Comparison of ENCODE assay signal across 17 cellular contexts in the genomic region with DNA sequence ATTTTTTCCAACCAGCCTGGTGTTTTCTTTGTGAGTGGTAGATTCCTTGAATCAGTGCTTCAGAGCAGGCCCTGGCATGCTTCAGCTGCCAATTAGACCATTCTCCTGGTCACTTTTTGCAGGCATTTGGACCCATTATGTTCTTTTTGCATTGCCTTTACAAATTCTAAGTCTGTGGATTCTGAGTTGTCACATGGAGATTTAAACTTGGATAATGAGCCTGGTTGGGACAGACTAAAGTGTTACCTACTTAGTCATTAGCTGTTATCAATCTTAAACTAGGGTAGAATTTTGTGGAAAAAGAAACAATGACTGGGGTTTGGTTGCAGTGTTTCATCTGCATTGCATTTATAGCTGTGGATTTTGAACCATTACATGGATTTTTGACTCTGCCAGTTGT.
"Had no signal": no experiment of that assay in that cellular context is flagged by ENCODE, and none has a peak within 500 bp of the region (broad histone marks: within the 10 kb centered on the region; RNA-seq: fewer than 3 reads in every experiment).

No MANE protein-coding gene starts in this region.

- DNase-seq: activated CD4-positive, alpha-beta T cell treated with anti-CD3 and anti-CD28 coated beads, Interleukin-2, amount 50 U/mL, for 4 hours; activated gamma-delta T cell; mucosa of descending colon; naive thymus-derived CD4-positive, alpha-beta T cell; ovary; psoas muscle; stimulated activated CD4-positive, alpha-beta T cell treated with anti-CD3 and anti-CD28 coated beads, Interleukin-4, amount 100 ng/mL, for 24 hours; stomach; T1000; WERI-Rb-1 had no signal

- H3K36me3 Mint-ChIP-seq: activated naive CD4-positive, alpha-beta T cell treated with anti-CD3 and anti-CD28 coated beads, Interleukin-2, amount 50 U/mL, for 24 hours; naive thymus-derived CD4-positive, alpha-beta T cell; stimulated activated effector memory CD8-positive, alpha-beta T cell treated with anti-CD3 and anti-CD28 coated beads, Interleukin-12 subunit alpha, Interleukin-12 subunit beta, amount 100 ng/mL, for 72 hours had no signal

- H3K27ac ChIP-seq: hepatocyte, ovary, psoas muscle, SK-N-MC, stomach, vagina, WERI-Rb-1 had no signal

- H2AFZ ChIP-seq: hepatocyte had no signal

- FAIRE-seq: islet of Langerhans had no signal

- H3K4me3 ChIP-seq: hepatocyte, mucosa of descending colon, ovary, psoas muscle, SK-N-MC, stomach, vagina had no signal

- H3K9me3 Mint-ChIP-seq: activated naive CD4-positive, alpha-beta T cell treated with anti-CD3 and anti-CD28 coated beads, Interleukin-2, amount 50 U/mL, for 24 hours; naive thymus-derived CD4-positive, alpha-beta T cell; stimulated activated effector memory CD8-positive, alpha-beta T cell treated with anti-CD3 and anti-CD28 coated beads, Interleukin-12 subunit alpha, Interleukin-12 subunit beta, amount 100 ng/mL, for 72 hours had no signal

- H3K4me3 Mint-ChIP-seq: activated naive CD4-positive, alpha-beta T cell treated with anti-CD3 and anti-CD28 coated beads, Interleukin-2, amount 50 U/mL, for 24 hours; naive thymus-derived CD4-positive, alpha-beta T cell; stimulated activated effector memory CD8-positive, alpha-beta T cell treated with anti-CD3 and anti-CD28 coated beads, Interleukin-12 subunit alpha, Interleukin-12 subunit beta, amount 100 ng/mL, for 72 hours had no signal

- H3K79me2 ChIP-seq: hepatocyte had no signal

- H3K4me1 ChIP-seq: psoas muscle had no signal

- H3K27me3 ChIP-seq: hepatocyte, ovary, stomach, vagina had no signal

- H3K36me3 ChIP-seq: ovary, stomach, vagina, WERI-Rb-1 had no signal

- H3K4me1 Mint-ChIP-seq: activated naive CD4-positive, alpha-beta T cell treated with anti-CD3 and anti-CD28 coated beads, Interleukin-2, amount 50 U/mL, for 24 hours; naive thymus-derived CD4-positive, alpha-beta T cell; stimulated activated effector memory CD8-positive, alpha-beta T cell treated with anti-CD3 and anti-CD28 coated beads, Interleukin-12 subunit alpha, Interleukin-12 subunit beta, amount 100 ng/mL, for 72 hours had no signal

- H3K9me3 ChIP-seq: mucosa of descending colon, ovary, psoas muscle, stomach, vagina had no signal

- ATAC-seq: mucosa of descending colon; naive thymus-derived CD4-positive, alpha-beta T cell; psoas muscle; sciatic nerve; stimulated activated effector memory CD8-positive, alpha-beta T cell treated with anti-CD3 and anti-CD28 coated beads, Interleukin-12 subunit alpha, Interleukin-12 subunit beta, amount 100 ng/mL, for 72 hours had no signal

- H3K27ac Mint-ChIP-seq: activated naive CD4-positive, alpha-beta T cell treated with anti-CD3 and anti-CD28 coated beads, Interleukin-2, amount 50 U/mL, for 24 hours; naive thymus-derived CD4-positive, alpha-beta T cell; stimulated activated effector memory CD8-positive, alpha-beta T cell treated with anti-CD3 and anti-CD28 coated beads, Interleukin-12 subunit alpha, Interleukin-12 subunit beta, amount 100 ng/mL, for 72 hours had no signal

- H3K4me2 ChIP-seq: hepatocyte had no signal
